ENCODE assay signal across 18 cellular contexts in the genomic region with DNA sequence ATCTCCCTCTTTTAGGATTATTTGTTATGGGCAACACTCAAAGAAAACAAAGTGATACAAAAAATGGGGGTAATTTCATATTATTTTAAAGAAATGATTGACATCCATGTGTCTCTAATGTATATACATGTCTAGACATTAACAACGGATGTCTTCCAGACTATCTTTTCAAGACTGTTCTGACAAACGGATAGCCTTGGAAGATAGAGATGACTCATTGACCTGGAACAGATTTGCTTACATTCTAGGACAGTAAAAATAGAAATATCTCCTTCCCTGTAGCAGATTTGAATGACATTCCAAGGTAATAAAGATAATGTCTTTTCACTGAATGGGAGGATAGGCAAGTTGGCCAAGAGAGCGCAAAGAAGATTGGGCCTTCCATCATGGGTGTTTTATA.
"Had no signal": no experiment of that assay in that cellular context is flagged by ENCODE, and none has a peak within 500 bp of the region (broad histone marks: within the 10 kb centered on the region; RNA-seq: fewer than 3 reads in every experiment).

No MANE protein-coding gene starts in this region.

- H3K27ac ChIP-seq: body of pancreas, colonic mucosa, gastrocnemius medialis, heart left ventricle, left ventricle myocardium inferior, sigmoid colon, spleen, WERI-Rb-1 had no signal

- DNase-seq: activated CD4-positive, alpha-beta T cell treated with anti-CD3 and anti-CD28 coated beads for 1 hour; activated naive CD8-positive, alpha-beta T cell treated with anti-CD3 and anti-CD28 coated beads for 36 hours; amygdala; body of pancreas; central memory CD4-positive, alpha-beta T cell; colonic mucosa; gastrocnemius medialis; heart left ventricle; kidney glomerular epithelial cell; left ventricle myocardium inferior; mammary epithelial cell; nephron progenitor cell; nucleus accumbens; sigmoid colon; spleen; stimulated activated CD4-positive, alpha-beta T cell treated with anti-CD3 and anti-CD28 coated beads, Interleukin-4, amount 100 ng/mL, for 4 hours; stimulated activated naive CD4-positive, alpha-beta T cell; WERI-Rb-1 had no signal

- H3K4me3 ChIP-seq: body of pancreas, colonic mucosa, gastrocnemius medialis, heart left ventricle, left ventricle myocardium inferior, sigmoid colon, spleen had no signal

- ATAC-seq: body of pancreas, gastrocnemius medialis, heart left ventricle had no signal
